In genomic region chr1:28812669-28813468, GRCh38 we compare ENCODE assay signal across 1 cellular context.
TF ChIP-seq lines count a peak whose summit lies in the region.

No MANE protein-coding gene starts in this region.

TF ChIP-seq in HepG2, 621 proteins besides CTCF, POLR2A, EP300 and RAD21 (continued from another document):
- TF ChIP-seq ZNF687 (CRISPR knock-in tag; IDR thresholded peaks at IDR 0.05) (peak; percentile 42), IRF9 (CRISPR knock-in tag; IDR thresholded peaks at IDR 0.05; ENCODE audit: borderline replicate concordance) (no peak), HNRNPUL1 (IDR thresholded peaks at IDR 0.05; ENCODE audit: low read depth, low read length) (no peak), FOXA1 (IDR thresholded peaks at IDR 0.05) (no peak), FOXA1 (CRISPR knock-in tag; IDR thresholded peaks at IDR 0.05) (peak; percentile 53; the same call in 1 of the 2 replicates), ZNF512 (CRISPR knock-in tag; IDR thresholded peaks at IDR 0.05) (no peak), MATR3 (CRISPR knock-in tag; IDR thresholded peaks at IDR 0.05) (no peak), ZNF646 (CRISPR knock-in tag; IDR thresholded peaks at IDR 0.05) (peak; percentile 76; the same call in 1 of the 2 replicates), MTF2 (CRISPR knock-in tag; IDR thresholded peaks at IDR 0.05; ENCODE audit: borderline replicate concordance) (0 out of 2 replicates have a peak, but pooled peaks have one; percentile 34), ZNF460 (CRISPR knock-in tag; IDR thresholded peaks at IDR 0.05; ENCODE audit: borderline replicate concordance) (no peak), BCL6 (CRISPR knock-in tag; IDR thresholded peaks at IDR 0.05) (peak; percentile 78), SAP130 (CRISPR knock-in tag; IDR thresholded peaks at IDR 0.05; ENCODE audit: low read depth) (0 out of 2 replicates have a peak, but pooled peaks have one; percentile 19), TFDP1 (CRISPR knock-in tag; IDR thresholded peaks at IDR 0.05; ENCODE audit: borderline replicate concordance) (no peak; the same call in 1 of the 2 replicates), HOXA5 (CRISPR knock-in tag; IDR thresholded peaks at IDR 0.05) (no peak), ASH2L (IDR thresholded peaks at IDR 0.05; ENCODE audit: insufficient read length, low read depth, low read length) (no peak), ETV5 (CRISPR knock-in tag; IDR thresholded peaks at IDR 0.05; ENCODE audit: borderline replicate concordance) (peak; percentile 34; the same call in 1 of the 2 replicates), ZNF407 (CRISPR knock-in tag; IDR thresholded peaks at IDR 0.05; ENCODE audit: not compliant biosample characterization) (no peak), POLR2G (IDR thresholded peaks at IDR 0.05; ENCODE audit: low read depth, low read length) (no peak), TFAP4 (IDR thresholded peaks at IDR 0.05; ENCODE audit: borderline replicate concordance, low read depth) (peak; percentile 82), ZNF17 (CRISPR knock-in tag; IDR thresholded peaks at IDR 0.05) (no peak)
